ENCODE assay signal across 12 cellular contexts in the genomic region with DNA sequence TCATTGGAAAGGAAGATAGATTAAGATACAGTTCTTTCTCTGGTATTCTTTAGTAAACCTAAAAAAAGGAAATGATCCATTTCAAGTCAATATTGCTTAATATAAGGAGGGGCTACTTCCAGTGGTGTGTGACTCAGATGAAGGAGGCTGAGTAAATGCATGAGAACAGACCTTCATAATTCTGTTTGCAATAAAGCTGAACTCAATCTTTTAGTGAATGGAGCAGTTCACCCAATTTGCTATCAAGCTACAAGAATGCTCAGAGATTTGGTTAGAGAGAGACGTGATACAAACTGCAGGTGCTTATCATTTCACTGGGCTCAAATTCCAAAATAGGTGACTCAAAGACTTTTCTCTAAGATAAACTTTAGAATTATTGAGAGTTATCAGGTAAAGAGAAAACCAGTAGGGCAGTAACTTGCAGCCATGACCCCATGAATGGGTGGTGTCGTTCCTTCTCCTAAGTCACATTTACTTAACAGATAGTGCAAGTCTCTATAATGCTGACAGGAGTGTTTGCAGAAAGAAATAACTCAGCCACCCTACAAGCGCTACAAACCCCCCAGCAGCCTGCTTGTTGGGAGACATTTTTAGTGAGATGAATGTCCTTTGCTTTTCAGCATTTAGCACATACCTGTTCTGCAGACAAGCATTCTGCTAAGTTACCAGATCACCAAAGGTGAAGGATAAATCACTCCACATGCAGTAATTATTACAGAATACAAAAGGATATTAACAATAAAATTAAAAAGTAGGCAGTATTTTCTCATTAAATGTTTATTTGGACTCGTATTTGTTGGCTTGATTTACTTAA. TPM values are rescaled to one million over a fixed set of nuclear protein-coding genes. Genes with fewer than 3 reads are reported as not detected.
A peak's percentile ranks its signal among the peaks of the same experiment; 100 is the strongest.
DNase-seq lines count a peak whose midpoint lies in the region; ATAC-seq, FAIRE-seq and TF ChIP-seq lines count a peak whose summit lies in the region.
"Had no signal": no experiment of that assay in that cellular context is flagged by ENCODE, and none has a peak within 500 bp of the region (broad histone marks: within the 10 kb centered on the region; RNA-seq: fewer than 3 reads in every experiment).

No MANE protein-coding gene starts in this region.

- dilution Hi-C loops in endothelial cell of umbilical vein (cut with MboI; ENCODE audit: extremely low pct_ligation_motif_present, low sequenced_read_pairs) = no loop called here

- peaks cover 23% of the 10 kb centered on the region for H3K79me2 ChIP-seq in endothelial cell of umbilical vein (ENCODE audit: control insufficient read depth, insufficient read depth, low read length)

- ATAC-seq in GM19397 (IDR thresholded peaks at IDR 0.05; ENCODE audit: unreplicated experiment) (no peak), GM18909 (IDR thresholded peaks at IDR 0.05; ENCODE audit: poor library complexity, unreplicated experiment) (no peak)

- no peaks in the 10 kb centered on the region for H3K27me3 ChIP-seq in endothelial cell of umbilical vein (ENCODE audit: control insufficient read depth in 2 of 2, insufficient read depth in 2 of 2, low read length in 2 of 2)
- H3K27me3 ChIP-seq in neutrophil = no peaks in the 10 kb centered on the region
- H3K27me3 ChIP-seq: right atrium auricular region had no signal

- no peak overlapping the region for H2AFZ ChIP-seq in endothelial cell of umbilical vein (ENCODE audit: low read depth, low read length)

- TF ChIP-seq CTCF in endothelial cell of umbilical vein (IDR thresholded peaks at IDR 0.05; ENCODE audit: extremely low read depth in 1 of 2, insufficient read depth in 1 of 2, low read depth in 1 of 2, low read length in 2 of 2) (no peak), neutrophil (IDR thresholded peaks at IDR 0.05) (no peak)

- H3K4me2 ChIP-seq in endothelial cell of umbilical vein (ENCODE audit: insufficient read depth, low read length) = peak overlapping the region; percentile 74

- POLR2A ChIA-PET in endothelial cell of umbilical vein (lab: Charles Lee) = no interaction called here

- H4K20me1 ChIP-seq in endothelial cell of umbilical vein (replicated peaks; ENCODE audit: control insufficient read depth, extremely low read depth, insufficient read depth, low read length) = no peaks in the 10 kb centered on the region

- H3K9me3 ChIP-seq in endothelial cell of umbilical vein (replicated peaks; ENCODE audit: control insufficient read depth, insufficient read depth, low read length) (no peaks in the 10 kb centered on the region), neutrophil (no peaks in the 10 kb centered on the region)
- H3K9me3 ChIP-seq: HAP-1, right atrium auricular region had no signal

- TF ChIP-seq POLR2A in endothelial cell of umbilical vein (IDR thresholded peaks at IDR 0.05; ENCODE audit: low read depth, low read length) = peak; percentile 11

- DNase-seq in EH (ENCODE audit: low read depth) = peak; percentile 68
- DNase-seq in NOMO-1 treated with dmso at 0.1 percent for 144 hours (lab: John Stamatoyannopoulos, UW; ENCODE audit: unreplicated experiment) = peak; percentile 60
- DNase-seq in endothelial cell of umbilical vein (ENCODE audit: low read depth, low spot score) = peak; percentile 71
- no peak for DNase-seq in COLO668 (lab: John Stamatoyannopoulos, UW; ENCODE audit: unreplicated experiment)
- no peak for DNase-seq in putamen (ENCODE audit: low spot score)
- DNase-seq: activated T-cell treated with anti-CD3 and anti-CD28 coated beads, Interleukin-2, amount 50 U/mL, for 48 hours; T-helper 2 cell had no signal

- CTCF ChIA-PET in endothelial cell of umbilical vein (lab: Charles Lee) = interaction anchor here (1.0 to 1.8 kb wide), 4 partner anchors 11 to 358 kb away, joined by 3 to 7 read pairs (median 4); partner anchors contain the start of gene BLOC1S5

- no TSS peak for BruUV-seq in endothelial cell of umbilical vein (replicated peaks; lab: Mats Ljungman, UMichigan)

- intact Hi-C loops in endothelial cell of umbilical vein (cut with micrococcal nuclease) = loop anchor here (5.0 kb wide), 1 partner anchor 348 kb away; no protein-coding TSS in a partner anchor

- peaks cover 57% of the 10 kb centered on the region for H3K4me1 ChIP-seq in endothelial cell of umbilical vein (ENCODE audit: control insufficient read depth, extremely low read depth, insufficient read depth, low read length)
- peaks cover 51 to 72% of the 10 kb centered on the region in 2 experiments for H3K4me1 ChIP-seq in neutrophil (ENCODE audit: control insufficient read depth in 1 of 2, insufficient read depth in 1 of 2, low read depth in 1 of 2, low read length in 1 of 2)

- H3K27ac ChIP-seq in endothelial cell of umbilical vein (ENCODE audit: insufficient read depth, low read depth, low read length) (peak overlapping the region; percentile 93), neutrophil (peak overlapping the region; percentile 81)
- H3K27ac ChIP-seq: right atrium auricular region had no signal

- peak overlapping the region; percentile 42 for H3K9ac ChIP-seq in endothelial cell of umbilical vein (replicated peaks; ENCODE audit: extremely low read depth, insufficient read depth, low read length)

- FAIRE-seq in endothelial cell of umbilical vein (lab: Jason Lieb, UNC) = peak; percentile 28

- no peaks in the 10 kb centered on the region for H3K9me1 ChIP-seq in endothelial cell of umbilical vein (replicated peaks; ENCODE audit: control insufficient read depth, extremely low read depth, insufficient read depth, low read length)

- H3K4me3 ChIP-seq in endothelial cell of umbilical vein (replicated peaks in 1 of 3; ENCODE audit: insufficient read depth in 1 of 3, low read depth in 1 of 3, low read length in 3 of 3) (no peak overlapping the region), neutrophil (ENCODE audit: low read depth in 1 of 2, low read length in 1 of 2) (peak overlapping the region in 1 of 2 experiments; percentile 1)
- H3K4me3 ChIP-seq: HAP-1, right atrium auricular region had no signal

- H3K36me3 ChIP-seq in endothelial cell of umbilical vein (ENCODE audit: control insufficient read depth in 2 of 2, extremely low read depth in 1 of 2, insufficient read depth in 2 of 2, low read length in 2 of 2) (no peaks in the 10 kb centered on the region), neutrophil (no peaks in the 10 kb centered on the region)
- H3K36me3 ChIP-seq: right atrium auricular region had no signal

TF ChIP-seq in endothelial cell of umbilical vein, 7 proteins besides CTCF, POLR2A, EP300 and RAD21:
- no peak for TF ChIP-seq GATA2 (IDR thresholded peaks at IDR 0.05; ENCODE audit: insufficient read depth, insufficient read length, low read depth, low read length)
- TF ChIP-seq MYC (IDR thresholded peaks at IDR 0.05; ENCODE audit: low read depth, low read length) = no peak
- TF ChIP-seq JUN (IDR thresholded peaks at IDR 0.05; ENCODE audit: borderline replicate concordance, insufficient read depth, insufficient read length, low read depth) = no peak
- no peak for TF ChIP-seq MAX (IDR thresholded peaks at IDR 0.05; ENCODE audit: insufficient read depth, insufficient read length)
- peak; percentile 73 for TF ChIP-seq FOS (IDR thresholded peaks at IDR 0.05; ENCODE audit: borderline replicate concordance, insufficient read depth, low read length)

RNA-seq across cellular contexts. Expression of gene BLOC1S5, which starts 16.4 kb away (rescaled TPM):
- 16.3 and 19.1 TPM in 2 replicates for total RNA-seq in endothelial cell of umbilical vein
- polyA plus RNA-seq in endothelial cell of umbilical vein = 3.1 and 3.9 TPM in 2 replicates
- 5.9 and 6.5 TPM in 2 replicates for polyA plus RNA-seq in endothelial cell of umbilical vein (2011; cell fraction: cytosol; rRNA removed)
- polyA plus RNA-seq in endothelial cell of umbilical vein (2011; cell fraction: nucleus; rRNA removed) = 3.2 and 4.2 TPM in 2 replicates
- 17.5 and 18.6 TPM in 2 replicates for polyA plus RNA-seq in endothelial cell of umbilical vein (2012)
- 4.5 and 14.3 TPM in 2 replicates for polyA minus RNA-seq in endothelial cell of umbilical vein
- 4.0 TPM for polyA minus RNA-seq in endothelial cell of umbilical vein (2011; cell fraction: cytosol; rRNA and poly(A)+ RNA removed)
- polyA minus RNA-seq in endothelial cell of umbilical vein (2011; cell fraction: nucleus; rRNA and poly(A)+ RNA removed) = 7.6 and 8.8 TPM in 2 replicates

RNA-seq across cellular contexts. Expression of gene EEF1E1, which starts 21.8 kb away (rescaled TPM):
- total RNA-seq in endothelial cell of umbilical vein = 58.1 and 62.4 TPM in 2 replicates
- 42.5 and 53.8 TPM in 2 replicates for polyA plus RNA-seq in endothelial cell of umbilical vein
- polyA plus RNA-seq in endothelial cell of umbilical vein (2011; cell fraction: cytosol; rRNA removed) = 80.2 and 105 TPM in 2 replicates
- polyA plus RNA-seq in endothelial cell of umbilical vein (2011; cell fraction: nucleus; rRNA removed) = 34.0 and 49.2 TPM in 2 replicates
- 60.0 and 85.2 TPM in 2 replicates for polyA plus RNA-seq in endothelial cell of umbilical vein (2012)
- 24.1 and 25.1 TPM in 2 replicates for polyA minus RNA-seq in endothelial cell of umbilical vein
- 15.2 TPM for polyA minus RNA-seq in endothelial cell of umbilical vein (2011; cell fraction: cytosol; rRNA and poly(A)+ RNA removed)
- polyA minus RNA-seq in endothelial cell of umbilical vein (2011; cell fraction: nucleus; rRNA and poly(A)+ RNA removed) = 23.5 and 24.3 TPM in 2 replicates

Comparison
In these comparisons a context has a peak if more than half of its experiments do, and no peak if none do; other contexts are left out.
1. DNase-seq: peak in EH (single experiment), NOMO-1 treated with dmso at 0.1 percent for 144 hours (single experiment) and endothelial cell of umbilical vein (single experiment); none in COLO668 (single experiment) and putamen (single experiment).